In the genomic region with DNA sequence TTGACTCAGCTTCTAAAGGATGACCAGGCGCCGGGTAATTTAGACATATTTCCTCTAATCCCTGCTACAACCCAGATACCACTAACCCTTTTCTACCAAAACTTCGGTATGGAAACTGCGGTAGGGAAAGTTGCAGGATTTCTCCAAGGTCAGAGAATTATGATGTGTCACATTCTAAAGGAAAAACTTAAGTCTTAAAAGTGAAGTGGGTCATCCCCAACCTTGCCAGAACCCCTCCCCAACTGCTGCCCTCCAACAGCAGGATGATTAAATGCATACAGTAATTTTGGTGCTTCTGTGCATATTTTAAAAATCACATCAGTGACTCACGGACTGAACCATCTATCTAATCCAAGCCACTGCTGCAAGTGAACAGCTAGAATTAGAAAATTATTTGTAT, we compare ENCODE assay signal across 1 cellular context.
TF ChIP-seq lines count a peak whose summit lies in the region.

No MANE protein-coding gene starts in this region.

TF ChIP-seq in SK-N-SH treated with all-trans-retinoic acid at 6 μM for 48 hours, 23 proteins besides CTCF, POLR2A, EP300 and RAD21 (continued from another document):
- no peak for TF ChIP-seq ARNTL (CRISPR knock-in tag; IDR thresholded peaks at IDR 0.05; ENCODE audit: borderline replicate concordance, low read depth)
TF ChIP-seq in SK-N-SH treated with all-trans-retinoic acid at 6 μM for 48 hours: peak in this region for 0.
